Comparison of ENCODE assay signal across 35 cellular contexts in the genomic region with DNA sequence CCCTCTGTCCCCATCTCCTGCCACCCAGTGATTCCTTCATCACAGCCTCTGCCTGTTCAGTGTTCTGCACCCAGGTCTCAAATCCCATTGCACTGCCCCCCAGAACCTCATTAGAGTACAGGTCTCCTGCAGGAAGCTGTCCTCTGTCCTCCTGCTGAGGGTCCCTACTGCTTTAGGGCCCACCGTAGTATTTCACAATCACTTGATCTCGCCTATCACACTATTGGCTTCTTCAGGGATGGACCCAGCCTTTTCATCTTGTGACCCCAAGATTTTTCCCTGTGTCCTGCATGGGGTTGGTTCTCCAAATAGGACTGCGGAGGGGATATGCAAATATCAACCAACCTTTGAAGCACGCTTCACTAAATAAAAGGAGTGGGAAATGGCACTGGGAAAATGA.
DNase-seq lines count a peak whose midpoint lies in the region; ATAC-seq, FAIRE-seq and TF ChIP-seq lines count a peak whose summit lies in the region.
"Had no signal": no experiment of that assay in that cellular context is flagged by ENCODE, and none has a peak within 500 bp of the region (broad histone marks: within the 10 kb centered on the region; RNA-seq: fewer than 3 reads in every experiment).

No MANE protein-coding gene starts in this region.

- no peaks in the 10 kb centered on the region for H3K9me1 ChIP-seq in IMR-90 (ENCODE audit: insufficient read depth, low read length)

- H4K5ac ChIP-seq in IMR-90 (ENCODE audit: low read depth, low read length): no peak overlapping the region
- H4K5ac ChIP-seq in mesendoderm (ENCODE audit: low read length): no peak overlapping the region

- H2AK5ac ChIP-seq in IMR-90 (ENCODE audit: low read depth, low read length): no peak overlapping the region
- peak overlapping the region; percentile 10 for H2AK5ac ChIP-seq in neuronal stem cell (ENCODE audit: low read depth, low read length)
- H2AK5ac ChIP-seq in mesendoderm (ENCODE audit: low read length): no peak overlapping the region

- no peak overlapping the region for H2AFZ ChIP-seq in HepG2 (ENCODE audit: low read length)
- no peak overlapping the region for H2AFZ ChIP-seq in IMR-90 (replicated peaks; ENCODE audit: low read length, poor library complexity)
- no peak overlapping the region for H2AFZ ChIP-seq in neuronal stem cell (ENCODE audit: low read length)

- no peak for TF ChIP-seq POLR2A in HepG2 (IDR thresholded peaks at IDR 0.05; ENCODE audit: insufficient read depth in 1 of 2, low read depth in 2 of 2, low read length in 2 of 2)
- no peak for TF ChIP-seq POLR2A in right lobe of liver (IDR thresholded peaks at IDR 0.05)
- TF ChIP-seq POLR2A in IMR-90 (IDR thresholded peaks at IDR 0.05; ENCODE audit: low read depth, low read length): no peak
- TF ChIP-seq POLR2A in spleen (IDR thresholded peaks at IDR 0.05): no peak

- no peak for DNase-seq in HepG2 (ENCODE audit: low spot score)
- DNase-seq in right lobe of liver: no peak
- no peak for DNase-seq in IMR-90
- DNase-seq in neuronal stem cell (ENCODE audit: low spot score): no peak
- peak; percentile 14 for DNase-seq in spleen
- DNase-seq in mesendoderm: no peak
- DNase-seq in activated T-helper 1 cell treated with anti-CD3 and anti-CD28 coated beads, Interleukin-12 subunit alpha, Interleukin-12 subunit beta, Interleukin-2, Interleukin-4 antibody, amounts not matched to agents 30 ng/mL and 10 ng/mL and 1 ng/mL, durations not matched to agents 14 hours and 24 hours and 36 hours (ENCODE audit: low spot score): no peak
- DNase-seq: 8988T; ACHN; AML-193; BE2C; C1 segment of cervical spinal cord; Caco-2; Calu3; CD4-positive, alpha-beta memory T cell; CD4-positive, alpha-beta T cell; CD4-positive, CD25-positive, alpha-beta regulatory T cell; CD8-positive, alpha-beta memory T cell; CD8-positive, alpha-beta T cell; COR-L47; DMS 273 treated with DMSO at 0.1 percent for 48 hours; DMS153; DMS53; DND-41; EL had no signal

- H4K8ac ChIP-seq in IMR-90 (ENCODE audit: low read depth in 2 of 2, low read length in 2 of 2): no peak overlapping the region
- no peak overlapping the region for H4K8ac ChIP-seq in neuronal stem cell (ENCODE audit: low read depth, low read length)
- H4K8ac ChIP-seq in mesendoderm (ENCODE audit: low read depth, low read length): no peak overlapping the region

- no peaks in the 10 kb centered on the region for H3K4me1 Mint-ChIP-seq in activated T-helper 1 cell treated with anti-CD3 and anti-CD28 coated beads, Interleukin-12 subunit alpha, Interleukin-12 subunit beta, Interleukin-2, Interleukin-4 antibody, amounts not matched to agents 30 ng/mL and 10 ng/mL and 1 ng/mL, durations not matched to agents 14 hours and 24 hours and 36 hours (ENCODE audit: low read depth)
- H3K4me1 Mint-ChIP-seq: B cell; CD14-positive monocyte; CD4-positive, alpha-beta memory T cell; CD8-positive, alpha-beta memory T cell had no signal

- H3K27ac ChIP-seq in HepG2 (ENCODE audit: extremely low read length, insufficient read depth, low read length) (no peak overlapping the region), right lobe of liver (no peak overlapping the region), IMR-90 (ENCODE audit: insufficient read depth, low read length) (no peak overlapping the region), neuronal stem cell (replicated peaks; ENCODE audit: low read length) (no peak overlapping the region), spleen (no peak overlapping the region), mesendoderm (ENCODE audit: low read depth, low read length) (no peak overlapping the region)
- H3K27ac ChIP-seq: 22Rv1; A549; BLaER1; BLaER1 treated with 17β-estradiol and CSF1 and Interleukin-3, amounts not matched to agents 10 nM and 100 nM; C4-2B had no signal

- POLR2A ChIA-PET in HepG2 (lab: Yijun Ruan, JAX) (no interaction called here), IMR-90 (lab: Charles Lee; ENCODE audit: unreplicated experiment) (no interaction called here)

- ATAC-seq in HepG2 (no peak), right lobe of liver (no peak), IMR-90 (ENCODE audit: low read depth) (no peak), HG03039 (IDR thresholded peaks at IDR 0.05; ENCODE audit: unreplicated experiment) (no peak)
- ATAC-seq: A549; CD8-positive, alpha-beta T cell had no signal

- no peak overlapping the region for H3K4me3 Mint-ChIP-seq in activated T-helper 1 cell treated with anti-CD3 and anti-CD28 coated beads, Interleukin-12 subunit alpha, Interleukin-12 subunit beta, Interleukin-2, Interleukin-4 antibody, amounts not matched to agents 30 ng/mL and 10 ng/mL and 1 ng/mL, durations not matched to agents 14 hours and 24 hours and 36 hours
- H3K4me3 Mint-ChIP-seq: B cell; CD4-positive, alpha-beta memory T cell; CD4-positive, alpha-beta T cell; CD4-positive, CD25-positive, alpha-beta regulatory T cell; CD8-positive, alpha-beta memory T cell; CD8-positive, alpha-beta T cell had no signal

- H3K18ac ChIP-seq in IMR-90 (ENCODE audit: low read depth, low read length): no peak overlapping the region
- H3K18ac ChIP-seq in neuronal stem cell (ENCODE audit: low read length): no peak overlapping the region
- H3K18ac ChIP-seq in mesendoderm (ENCODE audit: low read length): no peak overlapping the region

- no peaks in the 10 kb centered on the region for H3K4me1 ChIP-seq in HepG2 (ENCODE audit: insufficient read depth, low read length)
- no peaks in the 10 kb centered on the region for H3K4me1 ChIP-seq in right lobe of liver
- H3K4me1 ChIP-seq in IMR-90 (ENCODE audit: control insufficient read depth, insufficient read depth, low read length): no peaks in the 10 kb centered on the region
- H3K4me1 ChIP-seq in neuronal stem cell (ENCODE audit: control insufficient read depth in 2 of 2, insufficient read depth in 1 of 2, low read depth in 1 of 2, low read length in 2 of 2): peaks cover 0 to 9% of the 10 kb centered on the region in 2 donors
- no peaks in the 10 kb centered on the region for H3K4me1 ChIP-seq in spleen
- H3K4me1 ChIP-seq in mesendoderm (ENCODE audit: control insufficient read depth, low read depth, low read length): no peaks in the 10 kb centered on the region
- H3K4me1 ChIP-seq: A549, BE2C, Caco-2 had no signal

- H2BK12ac ChIP-seq in neuronal stem cell (ENCODE audit: low read length): no peak overlapping the region

- no peaks in the 10 kb centered on the region for H3K36me3 ChIP-seq in HepG2 (replicated peaks in 1 of 2; ENCODE audit: control insufficient read depth in 1 of 2, insufficient read depth in 2 of 2, low read length in 2 of 2)
- H3K36me3 ChIP-seq in right lobe of liver: no peaks in the 10 kb centered on the region
- no peaks in the 10 kb centered on the region for H3K36me3 ChIP-seq in IMR-90 (ENCODE audit: control insufficient read depth, insufficient read depth, low read length)
- no peaks in the 10 kb centered on the region for H3K36me3 ChIP-seq in neuronal stem cell (replicated peaks in 1 of 2; ENCODE audit: control insufficient read depth in 2 of 2, insufficient read depth in 2 of 2, low read length in 2 of 2)
- no peaks in the 10 kb centered on the region for H3K36me3 ChIP-seq in spleen
- no peaks in the 10 kb centered on the region for H3K36me3 ChIP-seq in mesendoderm (ENCODE audit: control insufficient read depth, insufficient read depth, low read length)
- H3K36me3 ChIP-seq: BE2C; BLaER1; BLaER1 treated with 17β-estradiol and CSF1 and Interleukin-3, amounts not matched to agents 10 nM and 100 nM had no signal

- TF ChIP-seq RAD21 in HepG2 (CRISPR knock-in tag; IDR thresholded peaks at IDR 0.05) (no peak), IMR-90 (IDR thresholded peaks at IDR 0.05; ENCODE audit: low read length) (no peak)

- H3K27me3 ChIP-seq in HepG2 (ENCODE audit: control insufficient read depth in 1 of 2, insufficient read depth in 2 of 2, low read length in 2 of 2): no peaks in the 10 kb centered on the region; a peak in 2 of 5 replicates
- no peaks in the 10 kb centered on the region for H3K27me3 ChIP-seq in right lobe of liver
- H3K27me3 ChIP-seq in IMR-90 (ENCODE audit: control insufficient read depth, insufficient read depth, low read length): no peaks in the 10 kb centered on the region
- H3K27me3 ChIP-seq in neuronal stem cell (ENCODE audit: control insufficient read depth in 3 of 3, insufficient read depth in 3 of 3, low read depth in 1 of 3, low read length in 3 of 3): no peaks in the 10 kb centered on the region
- H3K27me3 ChIP-seq in spleen (replicated peaks in 1 of 7): peaks cover 0 to 16% (median 0%) of the 10 kb centered on the region in 7 donors
- H3K27me3 ChIP-seq in mesendoderm (ENCODE audit: insufficient read depth, low read length, poor library complexity): no peaks in the 10 kb centered on the region
- H3K27me3 ChIP-seq: BE2C; BLaER1; BLaER1 treated with 17β-estradiol and CSF1 and Interleukin-3, amounts not matched to agents 10 nM and 100 nM had no signal

- FAIRE-seq in HepG2 (lab: Jason Lieb, UNC): no peak
- FAIRE-seq: A204.1, A549, D721Med had no signal

- H3K4me2 ChIP-seq in HepG2 (ENCODE audit: low read depth, low read length) (no peak overlapping the region), IMR-90 (ENCODE audit: low read depth, low read length) (no peak overlapping the region), neuronal stem cell (ENCODE audit: insufficient read depth, low read length, poor library complexity, severe bottlenecking) (no peak overlapping the region), mesendoderm (ENCODE audit: low read length) (no peak overlapping the region)
- H3K4me2 ChIP-seq: A549; BLaER1; BLaER1 treated with 17β-estradiol and CSF1 and Interleukin-3, amounts not matched to agents 10 nM and 100 nM had no signal

- H3K14ac ChIP-seq in IMR-90 (replicated peaks; ENCODE audit: low read depth, low read length) (no peak overlapping the region), neuronal stem cell (ENCODE audit: low read length) (no peak overlapping the region)

- H3K27me3 Mint-ChIP-seq in activated T-helper 1 cell treated with anti-CD3 and anti-CD28 coated beads, Interleukin-12 subunit alpha, Interleukin-12 subunit beta, Interleukin-2, Interleukin-4 antibody, amounts not matched to agents 30 ng/mL and 10 ng/mL and 1 ng/mL, durations not matched to agents 14 hours and 24 hours and 36 hours (ENCODE audit: insufficient read depth): no peaks in the 10 kb centered on the region
- H3K27me3 Mint-ChIP-seq: CD4-positive, CD25-positive, alpha-beta regulatory T cell had no signal

- H3K9ac ChIP-seq in HepG2 (ENCODE audit: insufficient read depth, low read depth, low read length): no peak overlapping the region
- H3K9ac ChIP-seq in IMR-90 (ENCODE audit: low read depth, low read length): no peak overlapping the region
- no peak overlapping the region for H3K9ac ChIP-seq in neuronal stem cell (ENCODE audit: low read depth, low read length, poor library complexity)
- H3K9ac ChIP-seq in mesendoderm (ENCODE audit: low read length): no peak overlapping the region
- H3K9ac ChIP-seq: BLaER1; BLaER1 treated with 17β-estradiol and CSF1 and Interleukin-3, amounts not matched to agents 10 nM and 100 nM had no signal

- intact Hi-C loops in HepG2 (cut with micrococcal nuclease; ENCODE audit: unreplicated experiment) (no loop called here), right lobe of liver (cut with DNase I) (no loop called here), IMR-90 (cut with micrococcal nuclease) (no loop called here), spleen (cut with DNase I; ENCODE audit: low total_unique reads) (no loop called here)
- intact Hi-C loops in activated T-helper 1 cell treated with anti-CD3 and anti-CD28 coated beads, Interleukin-12 subunit alpha, Interleukin-12 subunit beta, Interleukin-2, Interleukin-4 antibody, amounts not matched to agents 30 ng/mL and 10 ng/mL and 1 ng/mL, durations not matched to agents 14 hours and 24 hours and 36 hours (cut with micrococcal nuclease): no loop called here

- H4K20me1 ChIP-seq in HepG2 (ENCODE audit: insufficient read depth, low read length) (no peaks in the 10 kb centered on the region), IMR-90 (ENCODE audit: insufficient read depth, low read length) (no peaks in the 10 kb centered on the region)
- H4K20me1 ChIP-seq: BLaER1; BLaER1 treated with 17β-estradiol and CSF1 and Interleukin-3, amounts not matched to agents 10 nM and 100 nM had no signal

- H3K27ac Mint-ChIP-seq in activated T-helper 1 cell treated with anti-CD3 and anti-CD28 coated beads, Interleukin-12 subunit alpha, Interleukin-12 subunit beta, Interleukin-2, Interleukin-4 antibody, amounts not matched to agents 30 ng/mL and 10 ng/mL and 1 ng/mL, durations not matched to agents 14 hours and 24 hours and 36 hours: no peak overlapping the region
- H3K27ac Mint-ChIP-seq: B cell; CD14-positive monocyte; CD4-positive, alpha-beta memory T cell; CD4-positive, alpha-beta T cell; CD4-positive, CD25-positive, alpha-beta regulatory T cell; CD8-positive, alpha-beta memory T cell; CD8-positive, alpha-beta T cell had no signal

- H3K9me3 Mint-ChIP-seq in activated T-helper 1 cell treated with anti-CD3 and anti-CD28 coated beads, Interleukin-12 subunit alpha, Interleukin-12 subunit beta, Interleukin-2, Interleukin-4 antibody, amounts not matched to agents 30 ng/mL and 10 ng/mL and 1 ng/mL, durations not matched to agents 14 hours and 24 hours and 36 hours: peaks cover 4% of the 10 kb centered on the region
- H3K9me3 Mint-ChIP-seq: CD8-positive, alpha-beta T cell had no signal

- H2BK15ac ChIP-seq in IMR-90 (ENCODE audit: low read depth, low read length) (no peak overlapping the region), neuronal stem cell (ENCODE audit: low read length) (no peak overlapping the region), mesendoderm (replicated peaks; ENCODE audit: low read depth) (no peak overlapping the region)

- H3K23ac ChIP-seq in IMR-90 (ENCODE audit: low read depth, low read length) (no peak overlapping the region), neuronal stem cell (ENCODE audit: low read depth, low read length, poor library complexity) (no peak overlapping the region), mesendoderm (ENCODE audit: low read length) (no peak overlapping the region)

- H3K56ac ChIP-seq in IMR-90 (ENCODE audit: extremely low read depth, insufficient read depth, low read length) (no peak overlapping the region), mesendoderm (ENCODE audit: low read length) (no peak overlapping the region)

- no peak for TF ChIP-seq CTCF in HepG2 (CRISPR knock-in tag; IDR thresholded peaks at IDR 0.05)
- no peak for TF ChIP-seq CTCF in right lobe of liver (IDR thresholded peaks at IDR 0.05)
- no peak for TF ChIP-seq CTCF in IMR-90 (conservative IDR thresholded peaks at IDR 0.05; ENCODE audit: low read depth, low read length)
- TF ChIP-seq CTCF in spleen (IDR thresholded peaks at IDR 0.05 in 8 of 11, conservative IDR thresholded peaks at IDR 0.05 in 3 of 11): no peak

- H2BK120ac ChIP-seq in IMR-90 (ENCODE audit: low read depth, low read length) (no peak overlapping the region), neuronal stem cell (ENCODE audit: low read depth, low read length) (no peak overlapping the region), mesendoderm (ENCODE audit: low read depth, low read length) (no peak overlapping the region)

- H2BK5ac ChIP-seq in IMR-90 (ENCODE audit: low read depth, low read length, poor library complexity, severe bottlenecking) (no peak overlapping the region), neuronal stem cell (ENCODE audit: low read length) (no peak overlapping the region), mesendoderm (ENCODE audit: low read length) (no peak overlapping the region)

- H3K4me3 ChIP-seq in HepG2 (replicated peaks in 1 of 3; ENCODE audit: insufficient read depth in 1 of 3, low read depth in 2 of 3, low read length in 3 of 3) (no peak overlapping the region), right lobe of liver (no peak overlapping the region), IMR-90 (ENCODE audit: insufficient read depth, low read depth, low read length) (no peak overlapping the region), neuronal stem cell (ENCODE audit: low read length in 2 of 2) (no peak overlapping the region), spleen (no peak overlapping the region), mesendoderm (ENCODE audit: low read length) (no peak overlapping the region)
- H3K4me3 ChIP-seq: A549; BLaER1; BLaER1 treated with 17β-estradiol and CSF1 and Interleukin-3, amounts not matched to agents 10 nM and 100 nM had no signal

- no peaks in the 10 kb centered on the region for H3K79me2 ChIP-seq in HepG2 (ENCODE audit: insufficient read depth, low read length)
- no peaks in the 10 kb centered on the region for H3K79me2 ChIP-seq in mesendoderm (ENCODE audit: control insufficient read depth, insufficient read depth, low read length)

- dilution Hi-C loops in IMR-90 (cut with HindIII; ENCODE audit: low sequenced_read_pairs, unreplicated experiment): no loop called here

- CTCF ChIA-PET in HepG2 (lab: Yijun Ruan, JAX; ENCODE audit: low intra/inter-chr PET ratio, low total read pairs): no interaction called here
- CTCF ChIA-PET in IMR-90 (lab: Yijun Ruan, JAX): no interaction called here

- WGBS in HepG2 (ENCODE audit: low lambda C conversion rate): 33% methylated on average over 4 of the region's 4 CpGs
- WGBS in right lobe of liver (ENCODE audit: insufficient coverage, low coverage, low lambda C conversion rate, missing lambda C conversion rate): 64% methylated on average over 4 of the region's 4 CpGs
- WGBS in IMR-90 (ENCODE audit: extremely low coverage in 2 of 2, insufficient read length in 1 of 2), 2 experiments: no CpG with 5 or more reads among the region's 4 CpGs
- no CpG with 5 or more reads among the region's 4 CpGs for whole genome bisulfite sequencing in neuronal stem cell (ENCODE audit: extremely low coverage in 2 of 2, insufficient read length in 2 of 2, insufficient replicate concordance in 1 of 2), 2 donors
- WGBS in spleen, 5 donors: 83 to 90% (median 83%) methylated on average over 4 of the region's 4 CpGs
- no CpG with 5 or more reads among the region's 4 CpGs for WGBS in mesendoderm (ENCODE audit: extremely low coverage, insufficient coverage, low lambda C conversion rate)

- in situ Hi-C loops in HepG2 (cut with HindIII; ENCODE audit: extremely low pct_ligation_motif_present, low pct_unique_long_range_greater_than_20kb) (no loop called here), IMR-90 (cut with MboI; ENCODE audit: low sequenced_read_pairs) (no loop called here)

- H3K9me3 ChIP-seq in HepG2 (ENCODE audit: low read length) (no peaks in the 10 kb centered on the region), right lobe of liver (no peaks in the 10 kb centered on the region), IMR-90 (ENCODE audit: control insufficient read depth, insufficient read depth, low read length) (peaks cover 50% of the 10 kb centered on the region), neuronal stem cell (replicated peaks in 1 of 2; ENCODE audit: control insufficient read depth in 2 of 2, insufficient read depth in 1 of 2, low read depth in 1 of 2, low read length in 2 of 2) (no peaks in the 10 kb centered on the region), spleen (peaks cover 0 to 15% (median 5%) of the 10 kb centered on the region in 8 donors)
- H3K9me3 ChIP-seq: A549, BE2C, Caco-2 had no signal

- TF ChIP-seq EP300 in HepG2 (IDR thresholded peaks at IDR 0.05; ENCODE audit: low read depth in 2 of 2, low read length in 2 of 2): no peak
- no peak for TF ChIP-seq EP300 in HepG2 (CRISPR knock-in tag; IDR thresholded peaks at IDR 0.05; ENCODE audit: borderline replicate concordance)

- no peaks in the 10 kb centered on the region for H3K36me3 Mint-ChIP-seq in activated T-helper 1 cell treated with anti-CD3 and anti-CD28 coated beads, Interleukin-12 subunit alpha, Interleukin-12 subunit beta, Interleukin-2, Interleukin-4 antibody, amounts not matched to agents 30 ng/mL and 10 ng/mL and 1 ng/mL, durations not matched to agents 14 hours and 24 hours and 36 hours (ENCODE audit: low read depth)
- H3K36me3 Mint-ChIP-seq: CD14-positive monocyte; CD4-positive, alpha-beta memory T cell; CD4-positive, CD25-positive, alpha-beta regulatory T cell; CD8-positive, alpha-beta memory T cell; CD8-positive, alpha-beta T cell had no signal

- no peak overlapping the region for H2AK9ac ChIP-seq in IMR-90 (replicated peaks; ENCODE audit: low read depth, low read length, poor library complexity)

- H3K4ac ChIP-seq in IMR-90 (ENCODE audit: low read depth, low read length) (no peak overlapping the region), neuronal stem cell (ENCODE audit: low read length) (no peak overlapping the region), mesendoderm (ENCODE audit: low read depth, low read length) (no peak overlapping the region)

- no peaks in the 10 kb centered on the region for H3K79me1 ChIP-seq in IMR-90 (ENCODE audit: low read depth in 1 of 2, low read length in 2 of 2)
- H3K79me1 ChIP-seq in neuronal stem cell (ENCODE audit: low read depth, low read length): no peaks in the 10 kb centered on the region
- no peaks in the 10 kb centered on the region for H3K79me1 ChIP-seq in mesendoderm (ENCODE audit: low read length)

- H2BK20ac ChIP-seq in IMR-90 (ENCODE audit: low read depth, low read length): no peak overlapping the region

- no peak overlapping the region for H4K91ac ChIP-seq in IMR-90 (ENCODE audit: insufficient read depth, low read depth, low read length)
- H4K91ac ChIP-seq in neuronal stem cell (ENCODE audit: low read depth, low read length, poor library complexity): no peak overlapping the region

- BruUV-seq in HepG2 (replicated peaks; lab: Mats Ljungman, UMichigan): no TSS peak
- BruUV-seq in IMR-90 (replicated peaks; lab: Mats Ljungman, UMichigan): no TSS peak
